In the genomic region with DNA sequence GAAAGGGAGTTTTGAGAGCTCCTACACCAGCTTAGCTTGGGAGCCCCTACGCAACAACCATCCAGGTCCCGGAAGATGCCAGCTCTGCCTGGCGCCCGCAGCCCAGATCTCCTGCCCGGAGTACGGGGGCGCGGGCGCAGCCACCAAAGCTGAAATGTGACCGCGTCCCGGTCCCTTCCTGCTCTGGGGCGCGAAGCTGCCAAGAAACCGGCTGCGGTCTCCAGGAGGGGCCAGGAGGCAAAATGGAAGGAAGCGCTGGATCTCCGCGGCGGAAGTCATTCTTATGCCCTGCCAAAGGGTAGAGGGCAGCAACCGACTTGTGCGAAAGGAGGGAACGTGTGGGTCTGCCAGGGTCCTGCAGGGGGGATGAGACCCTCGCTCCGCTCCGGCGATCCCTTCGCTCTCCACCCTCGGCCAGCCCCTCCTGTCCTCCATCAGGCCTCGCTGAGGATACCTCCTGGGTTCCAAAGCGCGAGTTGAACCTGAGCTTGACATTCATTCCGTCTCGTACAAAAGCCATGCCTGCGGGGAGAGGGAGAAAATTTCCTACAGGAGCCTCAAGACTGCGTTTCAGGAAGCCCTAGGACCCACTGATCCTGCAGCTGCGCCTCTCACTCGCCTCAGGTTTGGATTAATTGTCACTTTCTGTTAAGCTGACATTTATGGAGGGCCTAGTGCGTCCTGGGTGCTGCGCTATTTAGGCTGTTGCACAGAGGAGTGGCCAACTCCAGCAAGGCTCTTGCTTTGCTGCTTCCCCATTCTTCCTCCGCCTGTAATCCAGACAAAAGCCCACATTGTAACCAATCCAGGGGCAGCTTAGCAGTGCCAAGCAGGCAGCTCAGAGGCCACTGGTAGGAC, we compare ENCODE assay signal across 8 cellular contexts.
DNase-seq lines count a peak whose midpoint lies in the region; ATAC-seq and TF ChIP-seq lines count a peak whose summit lies in the region.

No MANE protein-coding gene starts in this region.

- TF ChIP-seq EP300 in gastroesophageal sphincter (IDR thresholded peaks at IDR 0.05), result no peak

- H3K27ac Mint-ChIP-seq in activated CD8-positive, alpha-beta memory T cell treated with anti-CD3 and anti-CD28 coated beads, Interleukin-2, amount 10 ng/mL, durations not matched to agents 7 days and 5 days, result peak overlapping the region; percentile 28

- H3K9ac ChIP-seq in HUES6 (ENCODE audit: low read length), result no peak overlapping the region

- no peaks in the 10 kb centered on the region for H3K36me3 Mint-ChIP-seq in activated CD8-positive, alpha-beta memory T cell treated with anti-CD3 and anti-CD28 coated beads, Interleukin-2, amount 10 ng/mL, durations not matched to agents 7 days and 5 days

- TF ChIP-seq POLR2A in gastroesophageal sphincter (IDR thresholded peaks at IDR 0.05), result peak; percentile 46 to 55

- ATAC-seq in GM21528 (IDR thresholded peaks at IDR 0.05; ENCODE audit: low FRiP score, unreplicated experiment), result peak; percentile 67
- peak; percentile 42 for ATAC-seq in activated CD8-positive, alpha-beta memory T cell treated with anti-CD3 and anti-CD28 coated beads, Interleukin-2, amount 10 ng/mL, durations not matched to agents 7 days and 5 days
- peak; percentile 92 for ATAC-seq in gastroesophageal sphincter

- peaks cover 10% of the 10 kb centered on the region for H3K4me1 Mint-ChIP-seq in activated CD8-positive, alpha-beta memory T cell treated with anti-CD3 and anti-CD28 coated beads, Interleukin-2, amount 10 ng/mL, durations not matched to agents 7 days and 5 days

- H3K27me3 ChIP-seq in HUES6 (ENCODE audit: control insufficient read depth, insufficient read depth, low read length), result no peaks in the 10 kb centered on the region
- no peaks in the 10 kb centered on the region for H3K27me3 ChIP-seq in gastroesophageal sphincter

- CTCF ChIA-PET in activated CD8-positive, alpha-beta memory T cell treated with anti-CD3 and anti-CD28 coated beads, Interleukin-2, amount 10 ng/mL, durations not matched to agents 7 days and 5 days (lab: Charles Lee), result no interaction called here

- peaks cover 15% of the 10 kb centered on the region for H3K27me3 Mint-ChIP-seq in activated CD8-positive, alpha-beta memory T cell treated with anti-CD3 and anti-CD28 coated beads, Interleukin-2, amount 10 ng/mL, durations not matched to agents 7 days and 5 days

- intact Hi-C loops in posterior cingulate gyrus (cut with DNase I), result loop anchor here (5.0 to 10.0 kb wide), 2 partner anchors 78 to 136 kb away; a partner anchor contains a TSS

- H3K36me3 ChIP-seq in HUES6 (ENCODE audit: control insufficient read depth, insufficient read depth, low read length), result no peaks in the 10 kb centered on the region
- no peaks in the 10 kb centered on the region for H3K36me3 ChIP-seq in gastroesophageal sphincter

- H3K9me3 ChIP-seq in HUES6 (ENCODE audit: control insufficient read depth, insufficient read depth, low read depth, low read length) (no peaks in the 10 kb centered on the region), gastroesophageal sphincter (no peaks in the 10 kb centered on the region)

- WGBS in gastroesophageal sphincter (ENCODE audit: low coverage in 1 of 2), 2 donors, result 3% methylated on average over 5 of the region's 41 CpGs; no CpG with 5 or more reads in 1 of the 2 donors

- TF ChIP-seq CTCF in gastroesophageal sphincter (IDR thresholded peaks at IDR 0.05), result no peak

- DNase-seq in GM03348 (ENCODE audit: low spot score), result peak; percentile 90
- DNase-seq in activated CD8-positive, alpha-beta memory T cell treated with anti-CD3 and anti-CD28 coated beads, Interleukin-2, amount 10 ng/mL, durations not matched to agents 7 days and 5 days, result peak; percentile 43
- DNase-seq in posterior cingulate gyrus, result peak; percentile 45 to 95 (median 69)
- no peak for DNase-seq in stimulated activated CD4-positive, alpha-beta T cell treated with anti-CD3 and anti-CD28 coated beads, Interleukin-1b, Interleukin-23, amount 100 ng/mL, for 48 hours
- DNase-seq in LoVo (ENCODE audit: low spot score), result no peak

- peak overlapping the region; percentile 42; the same call in 1 of the 2 replicates for H3K4me3 ChIP-seq in HUES6 (ENCODE audit: low read depth, low read length)
- H3K4me3 ChIP-seq in gastroesophageal sphincter, result peak overlapping the region; percentile 68 to 90

- H3K9me3 Mint-ChIP-seq in activated CD8-positive, alpha-beta memory T cell treated with anti-CD3 and anti-CD28 coated beads, Interleukin-2, amount 10 ng/mL, durations not matched to agents 7 days and 5 days (ENCODE audit: low read depth), result no peaks in the 10 kb centered on the region

- H3K4me1 ChIP-seq in HUES6 (ENCODE audit: control insufficient read depth, insufficient read depth, low read length) (no peaks in the 10 kb centered on the region), gastroesophageal sphincter (peaks cover 0 to 22% (median 5%) of the 10 kb centered on the region in 3 donors)

- H3K4me3 Mint-ChIP-seq in activated CD8-positive, alpha-beta memory T cell treated with anti-CD3 and anti-CD28 coated beads, Interleukin-2, amount 10 ng/mL, durations not matched to agents 7 days and 5 days, result peak overlapping the region; percentile 65

- H3K27ac ChIP-seq in HUES6 (ENCODE audit: low read depth, low read length) (no peak overlapping the region), gastroesophageal sphincter (peak overlapping the region; percentile 72 to 88 (median 82))

Comparison
In these comparisons a context has a peak if more than half of its experiments do, and no peak if none do; other contexts are left out.
1. DNase-seq: peak in GM03348 (single experiment), activated CD8-positive, alpha-beta memory T cell treated with anti-CD3 and anti-CD28 coated beads, Interleukin-2, amount 10 ng/mL, durations not matched to agents 7 days and 5 days (single experiment) and posterior cingulate gyrus (10 of 10); none in stimulated activated CD4-positive, alpha-beta T cell treated with anti-CD3 and anti-CD28 coated beads, Interleukin-1b, Interleukin-23, amount 100 ng/mL, for 48 hours (single experiment) and LoVo (single experiment).
2. ATAC-seq: peak in every context shown above with its lines; median percentile 92 in gastroesophageal sphincter; 67 in GM21528; 42 in activated CD8-positive, alpha-beta memory T cell treated with anti-CD3 and anti-CD28 coated beads, Interleukin-2, amount 10 ng/mL, durations not matched to agents 7 days and 5 days.